In genomic region chr2:10120158-10120937, GRCh38 we compare ENCODE assay signal across 1 cellular context.
TF ChIP-seq lines count a peak whose summit lies in the region.

No MANE protein-coding gene starts in this region.

TF ChIP-seq in HepG2, 621 proteins besides CTCF, POLR2A, EP300 and RAD21 (continued from another document and continues in another):
- TF ChIP-seq, protein P1, sequence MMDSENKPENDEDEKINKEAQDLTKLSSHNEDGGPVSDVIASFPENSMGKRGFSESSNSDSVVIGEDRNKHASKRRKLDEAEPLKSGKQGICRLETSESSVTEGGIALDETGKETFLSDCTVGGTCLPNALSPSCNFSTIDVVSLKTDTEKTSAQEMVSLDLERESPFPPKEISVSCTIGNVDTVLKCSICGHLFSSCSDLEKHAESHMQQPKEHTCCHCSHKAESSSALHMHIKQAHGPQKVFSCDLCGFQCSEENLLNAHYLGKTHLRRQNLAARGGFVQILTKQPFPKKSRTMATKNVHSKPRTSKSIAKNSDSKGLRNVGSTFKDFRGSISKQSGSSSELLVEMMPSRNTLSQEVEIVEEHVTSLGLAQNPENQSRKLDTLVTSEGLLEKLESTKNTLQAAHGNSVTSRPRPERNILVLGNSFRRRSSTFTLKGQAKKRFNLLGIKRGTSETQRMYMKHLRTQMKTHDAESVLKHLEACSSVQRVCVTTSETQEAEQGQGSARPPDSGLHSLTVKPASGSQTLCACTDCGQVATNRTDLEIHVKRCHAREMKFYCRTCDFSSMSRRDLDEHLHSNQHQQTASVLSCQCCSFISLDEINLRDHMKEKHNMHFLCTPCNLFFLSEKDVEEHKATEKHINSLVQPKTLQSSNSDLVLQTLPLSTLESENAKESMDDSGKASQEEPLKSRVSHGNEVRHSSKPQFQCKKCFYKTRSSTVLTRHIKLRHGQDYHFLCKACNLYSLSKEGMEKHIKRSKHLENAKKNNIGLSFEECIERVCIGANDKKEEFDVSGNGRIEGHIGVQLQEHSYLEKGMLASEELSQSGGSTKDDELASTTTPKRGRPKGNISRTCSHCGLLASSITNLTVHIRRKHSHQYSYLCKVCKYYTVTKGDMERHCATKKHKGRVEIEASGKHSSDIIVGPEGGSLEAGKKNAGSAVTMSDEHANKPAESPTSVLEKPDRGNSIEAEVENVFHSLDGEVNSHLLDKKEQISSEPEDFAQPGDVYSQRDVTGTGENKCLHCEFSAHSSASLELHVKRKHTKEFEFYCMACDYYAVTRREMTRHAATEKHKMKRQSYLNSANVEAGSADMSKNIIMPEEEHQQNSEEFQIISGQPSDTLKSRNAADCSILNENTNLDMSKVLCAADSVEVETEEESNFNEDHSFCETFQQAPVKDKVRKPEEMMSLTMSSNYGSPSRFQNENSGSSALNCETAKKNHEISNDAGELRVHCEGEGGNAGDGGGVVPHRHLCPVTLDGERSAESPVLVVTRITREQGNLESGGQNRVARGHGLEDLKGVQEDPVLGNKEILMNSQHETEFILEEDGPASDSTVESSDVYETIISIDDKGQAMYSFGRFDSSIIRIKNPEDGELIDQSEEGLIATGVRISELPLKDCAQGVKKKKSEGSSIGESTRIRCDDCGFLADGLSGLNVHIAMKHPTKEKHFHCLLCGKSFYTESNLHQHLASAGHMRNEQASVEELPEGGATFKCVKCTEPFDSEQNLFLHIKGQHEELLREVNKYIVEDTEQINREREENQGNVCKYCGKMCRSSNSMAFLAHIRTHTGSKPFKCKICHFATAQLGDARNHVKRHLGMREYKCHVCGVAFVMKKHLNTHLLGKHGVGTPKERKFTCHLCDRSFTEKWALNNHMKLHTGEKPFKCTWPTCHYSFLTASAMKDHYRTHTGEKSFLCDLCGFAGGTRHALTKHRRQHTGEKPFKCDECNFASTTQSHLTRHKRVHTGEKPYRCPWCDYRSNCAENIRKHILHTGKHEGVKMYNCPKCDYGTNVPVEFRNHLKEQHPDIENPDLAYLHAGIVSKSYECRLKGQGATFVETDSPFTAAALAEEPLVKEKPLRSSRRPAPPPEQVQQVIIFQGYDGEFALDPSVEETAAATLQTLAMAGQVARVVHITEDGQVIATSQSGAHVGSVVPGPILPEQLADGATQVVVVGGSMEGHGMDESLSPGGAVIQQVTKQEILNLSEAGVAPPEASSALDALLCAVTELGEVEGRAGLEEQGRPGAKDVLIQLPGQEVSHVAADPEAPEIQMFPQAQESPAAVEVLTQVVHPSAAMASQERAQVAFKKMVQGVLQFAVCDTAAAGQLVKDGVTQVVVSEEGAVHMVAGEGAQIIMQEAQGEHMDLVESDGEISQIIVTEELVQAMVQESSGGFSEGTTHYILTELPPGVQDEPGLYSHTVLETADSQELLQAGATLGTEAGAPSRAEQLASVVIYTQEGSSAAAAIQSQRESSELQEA (CRISPR knock-in tag; IDR thresholded peaks at IDR 0.05; ENCODE audit: not compliant biosample characterization): peak; percentile 94
- TF ChIP-seq ZNF543 (CRISPR knock-in tag; IDR thresholded peaks at IDR 0.05) (peak; percentile 91), DZIP1 (CRISPR knock-in tag; IDR thresholded peaks at IDR 0.05) (0 out of 2 replicates have a peak, but pooled peaks have one; percentile 43), ZNF704 (CRISPR knock-in tag; IDR thresholded peaks at IDR 0.05; ENCODE audit: borderline replicate concordance) (peak; percentile 73; the same call in 1 of the 2 replicates), ZNF550 (CRISPR knock-in tag; IDR thresholded peaks at IDR 0.05; ENCODE audit: borderline replicate concordance) (0 out of 2 replicates have a peak, but pooled peaks have one; percentile 31), THAP9 (CRISPR knock-in tag; IDR thresholded peaks at IDR 0.05; ENCODE audit: borderline replicate concordance) (peak; percentile 94), ZNF496 (CRISPR knock-in tag; IDR thresholded peaks at IDR 0.05; ENCODE audit: insufficient replicate concordance) (no peak), MLXIP (CRISPR knock-in tag; IDR thresholded peaks at IDR 0.05; ENCODE audit: borderline replicate concordance) (peak; percentile 72; the same call in 1 of the 2 replicates), SMAD1 (CRISPR knock-in tag; IDR thresholded peaks at IDR 0.05; ENCODE audit: borderline replicate concordance, low read depth) (peak; percentile 56), ZNF3 (CRISPR knock-in tag; IDR thresholded peaks at IDR 0.05) (no peak; the same call in 1 of the 2 replicates), DPF2 (CRISPR knock-in tag; IDR thresholded peaks at IDR 0.05; ENCODE audit: borderline replicate concordance, low read depth) (no peak), ZFP37 (CRISPR knock-in tag; IDR thresholded peaks at IDR 0.05; ENCODE audit: borderline replicate concordance) (peak; percentile 93), SNAPC4 (CRISPR knock-in tag; IDR thresholded peaks at IDR 0.05) (no peak), MTA3 (CRISPR knock-in tag; IDR thresholded peaks at IDR 0.05) (no peak)
- TF ChIP-seq, protein P2, sequence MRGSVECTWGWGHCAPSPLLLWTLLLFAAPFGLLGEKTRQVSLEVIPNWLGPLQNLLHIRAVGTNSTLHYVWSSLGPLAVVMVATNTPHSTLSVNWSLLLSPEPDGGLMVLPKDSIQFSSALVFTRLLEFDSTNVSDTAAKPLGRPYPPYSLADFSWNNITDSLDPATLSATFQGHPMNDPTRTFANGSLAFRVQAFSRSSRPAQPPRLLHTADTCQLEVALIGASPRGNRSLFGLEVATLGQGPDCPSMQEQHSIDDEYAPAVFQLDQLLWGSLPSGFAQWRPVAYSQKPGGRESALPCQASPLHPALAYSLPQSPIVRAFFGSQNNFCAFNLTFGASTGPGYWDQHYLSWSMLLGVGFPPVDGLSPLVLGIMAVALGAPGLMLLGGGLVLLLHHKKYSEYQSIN (CRISPR knock-in tag; IDR thresholded peaks at IDR 0.05; ENCODE audit: borderline replicate concordance): no peak
- TF ChIP-seq, protein P3, sequence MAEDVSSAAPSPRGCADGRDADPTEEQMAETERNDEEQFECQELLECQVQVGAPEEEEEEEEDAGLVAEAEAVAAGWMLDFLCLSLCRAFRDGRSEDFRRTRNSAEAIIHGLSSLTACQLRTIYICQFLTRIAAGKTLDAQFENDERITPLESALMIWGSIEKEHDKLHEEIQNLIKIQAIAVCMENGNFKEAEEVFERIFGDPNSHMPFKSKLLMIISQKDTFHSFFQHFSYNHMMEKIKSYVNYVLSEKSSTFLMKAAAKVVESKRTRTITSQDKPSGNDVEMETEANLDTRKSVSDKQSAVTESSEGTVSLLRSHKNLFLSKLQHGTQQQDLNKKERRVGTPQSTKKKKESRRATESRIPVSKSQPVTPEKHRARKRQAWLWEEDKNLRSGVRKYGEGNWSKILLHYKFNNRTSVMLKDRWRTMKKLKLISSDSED (CRISPR knock-in tag; IDR thresholded peaks at IDR 0.05): 0 out of 2 replicates have a peak, but pooled peaks have one; percentile 4
